In the genomic region with DNA sequence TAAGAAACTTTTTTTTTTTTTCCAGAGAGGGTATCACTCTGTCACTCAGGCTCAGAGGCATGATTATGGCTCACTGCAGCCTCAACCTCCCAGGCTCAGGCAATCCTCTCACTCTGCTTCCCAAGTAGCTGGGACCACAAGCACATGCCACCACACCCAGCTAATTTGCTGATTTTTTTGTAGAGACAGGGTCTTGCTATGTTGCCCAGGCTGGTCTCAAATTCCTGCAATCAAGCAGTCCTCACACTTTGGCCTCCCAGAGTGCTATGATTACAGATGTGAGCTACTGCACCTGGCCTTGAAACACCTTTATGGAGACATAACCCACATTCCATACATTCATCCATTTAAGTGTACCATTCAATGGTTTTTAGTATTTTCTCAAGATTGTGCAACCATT, we compare ENCODE assay signal across 24 cellular contexts. TPM values are rescaled to one million over a fixed set of nuclear protein-coding genes. Genes with fewer than 3 reads are reported as not detected.
DNase-seq lines count a peak whose midpoint lies in the region; ATAC-seq, FAIRE-seq and TF ChIP-seq lines count a peak whose summit lies in the region.
"Had no signal": no experiment of that assay in that cellular context is flagged by ENCODE, and none has a peak within 500 bp of the region (broad histone marks: within the 10 kb centered on the region; RNA-seq: fewer than 3 reads in every experiment).

No MANE protein-coding gene starts in this region.

- H2BK5ac ChIP-seq in IMR-90 (ENCODE audit: low read depth, low read length, poor library complexity, severe bottlenecking) = no peak overlapping the region

- no peaks in the 10 kb centered on the region for H4K20me1 ChIP-seq in IMR-90 (ENCODE audit: insufficient read depth, low read length)
- no peaks in the 10 kb centered on the region for H4K20me1 ChIP-seq in K562 (replicated peaks; ENCODE audit: control insufficient read depth, insufficient read depth, low read length)
- H4K20me1 ChIP-seq: BLaER1 had no signal

- H3K4me1 ChIP-seq in IMR-90 (ENCODE audit: control insufficient read depth, insufficient read depth, low read length) (no peaks in the 10 kb centered on the region), K562 (replicated peaks in 1 of 2; ENCODE audit: control insufficient read depth in 2 of 2, insufficient read depth in 2 of 2, low read length in 2 of 2) (peaks cover 0 to 21% of the 10 kb centered on the region in 2 experiments; a peak in 2 of 5 replicates), ovary (ENCODE audit: insufficient read depth) (no peaks in the 10 kb centered on the region)
- H3K4me1 ChIP-seq: BE2C, BLaER1 had no signal

- dilution Hi-C loops in IMR-90 (cut with HindIII; ENCODE audit: low sequenced_read_pairs, unreplicated experiment) = no loop called here

- H3K27me3 ChIP-seq in IMR-90 (ENCODE audit: control insufficient read depth, insufficient read depth, low read length) (no peaks in the 10 kb centered on the region), K562 (ENCODE audit: control insufficient read depth in 2 of 2, insufficient read depth in 2 of 2, low read length in 2 of 2) (no peaks in the 10 kb centered on the region), ovary (no peaks in the 10 kb centered on the region)
- H3K27me3 ChIP-seq: BE2C, BLaER1 had no signal

- no peak overlapping the region for H4K8ac ChIP-seq in IMR-90 (ENCODE audit: low read depth in 2 of 2, low read length in 2 of 2)

- no peak overlapping the region for H3K4me2 ChIP-seq in IMR-90 (ENCODE audit: low read depth, low read length)
- no peak overlapping the region for H3K4me2 ChIP-seq in K562 (ENCODE audit: insufficient read depth, low read length)
- H3K4me2 ChIP-seq: BLaER1 had no signal

- H3K79me2 ChIP-seq in K562 (ENCODE audit: control insufficient read depth, insufficient read depth, low read length) = no peaks in the 10 kb centered on the region

- CTCF ChIA-PET in IMR-90 (lab: Yijun Ruan, JAX) = no interaction called here
- CTCF ChIA-PET in K562 (lab: Yijun Ruan, JAX; ENCODE audit: low intra/inter-chr PET ratio) = no interaction called here

- TF ChIP-seq EP300 in K562 (IDR thresholded peaks at IDR 0.05; ENCODE audit: low read length) (no peak), ovary (IDR thresholded peaks at IDR 0.05) (no peak)

- no peak overlapping the region for H4K91ac ChIP-seq in IMR-90 (ENCODE audit: insufficient read depth, low read depth, low read length)

- no peak overlapping the region for H3K18ac ChIP-seq in IMR-90 (ENCODE audit: low read depth, low read length)

- H2BK20ac ChIP-seq in IMR-90 (ENCODE audit: low read depth, low read length) = no peak overlapping the region

- FAIRE-seq in H54 (lab: Jason Lieb, UNC) (peak; percentile 77), K562 (lab: Jason Lieb, UNC) (no peak)
- FAIRE-seq: GM12878, GM12892, GM18507 had no signal

- no peak overlapping the region for H2BK120ac ChIP-seq in IMR-90 (ENCODE audit: low read depth, low read length)

- ATAC-seq in IMR-90 (ENCODE audit: low read depth) = no peak
- ATAC-seq in K562 = no peak
- ATAC-seq: GM12878 had no signal

- no peak overlapping the region for H2AK5ac ChIP-seq in IMR-90 (ENCODE audit: low read depth, low read length)

- no peak overlapping the region for H3K23ac ChIP-seq in IMR-90 (ENCODE audit: low read depth, low read length)

- H3K14ac ChIP-seq in IMR-90 (replicated peaks; ENCODE audit: low read depth, low read length) = no peak overlapping the region

- H3K4me3 ChIP-seq in IMR-90 (ENCODE audit: insufficient read depth, low read depth, low read length) (no peak overlapping the region), K562 (no peak overlapping the region), ovary (no peak overlapping the region)
- H3K4me3 ChIP-seq: BLaER1, GM12878 had no signal

- POLR2A ChIA-PET in IMR-90 (lab: Charles Lee; ENCODE audit: unreplicated experiment) = no interaction called here
- POLR2A ChIA-PET in K562 (lab: Yijun Ruan, JAX) = no interaction called here

- BruUV-seq in IMR-90 (replicated peaks; lab: Mats Ljungman, UMichigan) (no TSS peak), K562 (replicated peaks; lab: Mats Ljungman, UMichigan) (no TSS peak)

- TF ChIP-seq CTCF in IMR-90 (conservative IDR thresholded peaks at IDR 0.05; ENCODE audit: low read depth, low read length) (no peak), K562 (IDR thresholded peaks at IDR 0.05 in 2 of 3, conservative IDR thresholded peaks at IDR 0.05 in 1 of 3; ENCODE audit: insufficient read depth in 2 of 3, low read depth in 1 of 3, low read length in 3 of 3) (no peak), ovary (IDR thresholded peaks at IDR 0.05) (no peak)

- H3K56ac ChIP-seq in IMR-90 (ENCODE audit: extremely low read depth, insufficient read depth, low read length) = no peak overlapping the region

- H3K9me3 ChIP-seq in IMR-90 (ENCODE audit: control insufficient read depth, insufficient read depth, low read length) (no peaks in the 10 kb centered on the region), K562 (replicated peaks; ENCODE audit: control insufficient read depth, insufficient read depth, low read depth, low read length) (no peaks in the 10 kb centered on the region), ovary (no peaks in the 10 kb centered on the region)
- H3K9me3 ChIP-seq: BE2C had no signal

- no peak overlapping the region for H4K5ac ChIP-seq in IMR-90 (ENCODE audit: low read depth, low read length)

- no peaks in the 10 kb centered on the region for H3K79me1 ChIP-seq in IMR-90 (ENCODE audit: low read depth in 1 of 2, low read length in 2 of 2)

- no peak overlapping the region for H2AK9ac ChIP-seq in IMR-90 (replicated peaks; ENCODE audit: low read depth, low read length, poor library complexity)

- no peak overlapping the region for H3K27ac ChIP-seq in IMR-90 (ENCODE audit: insufficient read depth, low read length)
- no peak overlapping the region for H3K27ac ChIP-seq in K562 (ENCODE audit: extremely low read depth, low read depth, low read length)
- H3K27ac ChIP-seq in ovary = no peak overlapping the region
- H3K27ac ChIP-seq: BLaER1 had no signal

- H2BK15ac ChIP-seq in IMR-90 (ENCODE audit: low read depth, low read length) = no peak overlapping the region

- TF ChIP-seq POLR2A in H54 (IDR thresholded peaks at IDR 0.05; ENCODE audit: low read depth, low read length) (no peak), IMR-90 (IDR thresholded peaks at IDR 0.05; ENCODE audit: low read depth, low read length) (no peak), K562 (conservative IDR thresholded peaks at IDR 0.05) (no peak), ovary (IDR thresholded peaks at IDR 0.05) (no peak)

- no peak overlapping the region for H3K4ac ChIP-seq in IMR-90 (ENCODE audit: low read depth, low read length)

- H3K9me1 ChIP-seq in IMR-90 (ENCODE audit: insufficient read depth, low read length) (no peaks in the 10 kb centered on the region), K562 (ENCODE audit: control insufficient read depth, insufficient read depth, low read length) (no peaks in the 10 kb centered on the region)

- TF ChIP-seq RAD21 in IMR-90 (IDR thresholded peaks at IDR 0.05; ENCODE audit: low read length) (no peak), K562 (CRISPR knock-in tag; conservative IDR thresholded peaks at IDR 0.05 in 1 of 2, IDR thresholded peaks at IDR 0.05 in 1 of 2) (no peak)

- DNase-seq in H54 (ENCODE audit: insufficient read length, low spot score) = no peak
- DNase-seq in IMR-90 = no peak
- no peak for DNase-seq in K562 (ENCODE audit: extremely low read depth in 1 of 4, low spot score in 3 of 4)
- DNase-seq in ovary = no peak
- DNase-seq in activated T-cell treated with anti-CD3 and anti-CD28 coated beads, Interleukin-2, amount 50 U/mL, for 1 hour = no peak
- DNase-seq: 8988T; ACHN; BE2C; C1 segment of cervical spinal cord; CD4-positive, alpha-beta memory T cell; CD4-positive, CD25-positive, alpha-beta regulatory T cell; CD8-positive, alpha-beta memory T cell; COR-L47; DMS 273 treated with DMSO at 0.1 percent for 48 hours; DMS153; DMS53; DMS79; DND-41; EL; GDM1 had no signal

- H3K9ac ChIP-seq in IMR-90 (ENCODE audit: low read depth, low read length) (no peak overlapping the region), K562 (ENCODE audit: insufficient read depth in 1 of 2, low read depth in 2 of 2, low read length in 2 of 2) (no peak overlapping the region)
- H3K9ac ChIP-seq: BLaER1 had no signal

- H2AFZ ChIP-seq in IMR-90 (replicated peaks; ENCODE audit: low read length, poor library complexity) = no peak overlapping the region
- no peak overlapping the region for H2AFZ ChIP-seq in K562 (ENCODE audit: low read depth, low read length)

- intact Hi-C loops in IMR-90 (cut with micrococcal nuclease) = no loop called here
- intact Hi-C loops in K562 (cut with micrococcal nuclease) = no loop called here
- intact Hi-C loops in ovary (cut with DNase I) = no loop called here

- H3K36me3 ChIP-seq in IMR-90 (ENCODE audit: control insufficient read depth, insufficient read depth, low read length) (peaks cover 2% of the 10 kb centered on the region; the same call in 1 of the 2 replicates), K562 (ENCODE audit: control insufficient read depth, insufficient read depth, low read length) (peaks cover 29% of the 10 kb centered on the region; the same call in 2 of the 3 replicates), ovary (no peaks in the 10 kb centered on the region)
- H3K36me3 ChIP-seq: BE2C, BLaER1 had no signal

- in situ Hi-C loops in IMR-90 (cut with MboI; ENCODE audit: low sequenced_read_pairs) (no loop called here), K562 (cut with MboI) (no loop called here)

RNA-seq across cellular contexts. Expression of gene CCDC180, which starts 23.7 kb away (rescaled TPM):
- 0.56 and 0.90 TPM in 2 replicates for total RNA-seq in IMR-90 (2012; rRNA removed)
- polyA plus RNA-seq in IMR-90 (2012; rRNA removed) = 0.24 and 0.59 TPM in 2 replicates
- polyA plus RNA-seq in IMR-90 (2012; cell fraction: cytosol; rRNA removed) = 0.09 and 0.15 TPM in 2 replicates
- polyA plus RNA-seq in IMR-90 (2012; cell fraction: nucleus; rRNA removed; ENCODE audit: low replicate concordance) = 1.8 and 4.7 TPM in 2 replicates
- total RNA-seq in K562 (2011; cell fraction: chromatin; rRNA removed; ENCODE audit: low replicate concordance) = 15.0 and 22.8 TPM in 2 replicates
- total RNA-seq in K562 (2011; cell fraction: nucleolus; rRNA removed) = 5.7 and 7.5 TPM in 2 replicates
- 11.6 and 12.4 TPM in 2 replicates for total RNA-seq in K562 (2011; cell fraction: nucleoplasm; rRNA removed)
- 2.5 and 2.7 TPM in 2 replicates for total RNA-seq in K562 (2014; rRNA removed)
- total RNA-seq in K562 (2014; rRNA removed; fragmentation: Illumina TruSeq; extraction: Trizol) = 4.2 and 5.4 TPM in 2 replicates
- total RNA-seq in K562 (2015; rRNA removed; fragmentation: Illumina TruSeq; extraction: Trizol) = 3.7 and 5.1 TPM in 2 replicates
- 2.3 TPM in 2 replicates for total RNA-seq in K562 (2021)
- polyA plus RNA-seq in K562 (2011; rRNA removed) = 2.0 and 2.8 TPM in 2 replicates
- 0.40 and 0.75 TPM in 2 replicates for polyA plus RNA-seq in K562 (2011; cell fraction: cytosol; rRNA removed)
- 6.6 and 10.3 TPM in 2 replicates for polyA plus RNA-seq in K562 (2011; cell fraction: nucleus; rRNA removed)
- polyA plus RNA-seq in K562 (2012) = 2.6 and 2.7 TPM in 2 replicates
- 2.0 and 3.2 TPM in 2 replicates for polyA plus RNA-seq in K562 (2014; fragmentation: Illumina TruSeq; extraction: Trizol)
- under 1 TPM; 0.56 to 0.70 TPM for polyA plus RNA-seq in K562 (2014; fragmentation: Nextera tagmentation; extraction: Ambion mirVana)
- polyA plus RNA-seq in K562 (2014; rRNA removed) = 2.7 and 3.9 TPM in 2 replicates
- polyA minus RNA-seq in K562 (2011; rRNA and poly(A)+ RNA removed) = 3.2 and 6.5 TPM in 2 replicates
- polyA minus RNA-seq in K562 (2011; cell fraction: cytosol; rRNA and poly(A)+ RNA removed) = 2.3 and 2.6 TPM in 2 replicates
- 7.0 and 17.3 TPM in 2 replicates for polyA minus RNA-seq in K562 (2011; cell fraction: nucleus; rRNA and poly(A)+ RNA removed)
- 10 to 100 TPM in 1 of 7 donors, 1 to 10 TPM in 6; 5.5 to 11.7 (median 8.4) TPM for total RNA-seq in ovary
- polyA plus RNA-seq in ovary = 1 to 10 TPM; 3.6 to 7.4 TPM
